Comparison of ENCODE assay signal across 7 cellular contexts in genomic region chr1:236365999-236366570, GRCh38.
"Had no signal": no experiment of that assay in that cellular context is flagged by ENCODE, and none has a peak within 500 bp of the region (broad histone marks: within the 10 kb centered on the region; RNA-seq: fewer than 3 reads in every experiment).

No MANE protein-coding gene starts in this region.

- H3K4me1 ChIP-seq: parathyroid adenoma had no signal

- H3K27ac ChIP-seq: parathyroid adenoma had no signal

- ATAC-seq: activated CD4-positive, CD25-positive, alpha-beta regulatory T cell treated with anti-CD3 and anti-CD28 coated beads, Interleukin-2, amount 50 U/mL, for 24 hours; effector memory CD8-positive, alpha-beta T cell; stimulated activated memory B cell treated with anti-CD40 and anti-IgM and Interleukin-4, amounts not matched to agents 10 μg/mL and 1 μg/mL and 100 μg/mL, for 72 hours had no signal

- DNase-seq: activated naive CD4-positive, alpha-beta T cell treated with anti-CD3 and anti-CD28 coated beads, Interleukin-2, amount 10 ng/mL, durations not matched to agents 7 days and 5 days; effector memory CD8-positive, alpha-beta T cell; retina; trophoblast cell had no signal
